15 cellular contexts compared by ENCODE assay signal in the genomic region with DNA sequence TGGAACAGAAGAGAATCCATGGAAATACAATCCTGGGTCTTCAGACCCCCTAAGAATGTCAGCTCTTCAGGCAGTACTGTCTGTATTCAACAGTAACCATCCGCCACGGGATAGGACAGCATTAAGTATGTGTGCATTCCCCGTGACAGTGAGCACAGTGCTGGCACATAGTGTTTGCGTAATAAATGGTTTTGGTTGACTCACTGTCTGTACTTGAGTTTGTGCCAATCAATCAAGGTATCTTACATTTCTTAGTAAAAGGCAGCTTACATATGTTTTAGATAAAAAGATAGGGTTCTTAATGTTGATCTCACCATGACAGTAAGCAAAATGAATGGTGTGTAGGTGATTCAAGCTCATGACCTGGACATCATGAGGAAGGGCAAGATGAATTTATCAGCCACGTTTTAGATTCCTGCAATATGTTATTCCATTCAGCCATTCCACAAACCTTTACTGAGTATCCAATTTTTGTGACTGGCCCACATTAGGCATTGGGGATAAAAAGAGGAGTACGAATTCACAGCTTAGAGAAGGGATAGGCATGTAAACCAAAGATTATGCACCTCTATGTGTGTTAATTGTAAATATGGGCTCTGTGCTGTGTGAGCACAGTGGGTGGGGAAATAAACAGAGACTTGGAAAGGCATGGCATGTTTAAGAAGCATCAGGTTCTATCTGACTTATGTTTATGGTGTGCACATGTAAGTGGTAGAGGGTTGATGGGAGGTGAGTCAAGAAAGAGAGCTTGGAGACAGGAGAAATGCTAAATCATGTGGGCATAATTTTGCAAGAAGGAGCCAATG.
DNase-seq lines count a peak whose midpoint lies in the region; ATAC-seq and TF ChIP-seq lines count a peak whose summit lies in the region.
"Had no signal": no experiment of that assay in that cellular context is flagged by ENCODE, and none has a peak within 500 bp of the region (broad histone marks: within the 10 kb centered on the region; RNA-seq: fewer than 3 reads in every experiment).

No MANE protein-coding gene starts in this region.

- ATAC-seq in esophagus mucosa, result peak; percentile 73
- ATAC-seq in CD4-positive, alpha-beta T cell (ENCODE audit: poor library complexity), result no peak
- ATAC-seq: activated CD4-positive, CD25-positive, alpha-beta regulatory T cell treated with anti-CD3 and anti-CD28 coated beads, Interleukin-2, amount 50 U/mL, for 24 hours; T-cell had no signal

- no peaks in the 10 kb centered on the region for H3K27me3 ChIP-seq in CD4-positive, alpha-beta T cell (ENCODE audit: control insufficient read depth, insufficient read depth, low read length)

- H3K27me3 Mint-ChIP-seq in HFFc6 (ENCODE audit: insufficient read depth) (no peaks in the 10 kb centered on the region; the same call in 1 of the 2 replicates), osteocyte (ENCODE audit: unreplicated experiment) (peaks cover 2% of the 10 kb centered on the region)
- H3K27me3 Mint-ChIP-seq in CD4-positive, alpha-beta T cell, result no peaks in the 10 kb centered on the region
- H3K27me3 Mint-ChIP-seq: T-cell had no signal

- DNase-seq in HFFc6 (no peak), NCI-H460 (ENCODE audit: extremely low read depth, low read depth) (peak; percentile 4), osteocyte (ENCODE audit: extremely low spot score, unreplicated experiment) (no peak), ecto neural progenitor cell (ENCODE audit: low spot score) (no peak), mesenteric fat pad (ENCODE audit: low spot score) (no peak)
- no peak for DNase-seq in CD4-positive, alpha-beta T cell
- DNase-seq: activated CD8-positive, alpha-beta memory T cell treated with anti-CD3 and anti-CD28 coated beads, Interleukin-2, amount 50 U/mL, for 48 hours; activated naive CD4-positive, alpha-beta T cell treated with anti-CD3 and anti-CD28 coated beads for 36 hours; C1 segment of cervical spinal cord; effector memory CD4-positive, alpha-beta T cell; islet precursor cell; posterior cingulate gyrus; T-cell had no signal

- H3K9me3 Mint-ChIP-seq in HFFc6, result no peaks in the 10 kb centered on the region
- no peaks in the 10 kb centered on the region for H3K9me3 Mint-ChIP-seq in osteocyte (ENCODE audit: unreplicated experiment)
- H3K9me3 Mint-ChIP-seq in CD4-positive, alpha-beta T cell, result no peaks in the 10 kb centered on the region
- H3K9me3 Mint-ChIP-seq: activated naive CD4-positive, alpha-beta T cell treated with anti-CD3 and anti-CD28 coated beads for 36 hours; T-cell had no signal

- TF ChIP-seq CTCF in HFFc6 (IDR thresholded peaks at IDR 0.05) (no peak), osteocyte (IDR thresholded peaks at IDR 0.05) (no peak)
- TF ChIP-seq CTCF in CD4-positive, alpha-beta T cell (IDR thresholded peaks at IDR 0.05), result no peak

- H3K27ac Mint-ChIP-seq in HFFc6 (peak overlapping the region; percentile 15; the same call in 1 of the 2 replicates), osteocyte (ENCODE audit: unreplicated experiment) (peak overlapping the region; percentile 3)
- no peak overlapping the region for H3K27ac Mint-ChIP-seq in CD4-positive, alpha-beta T cell
- H3K27ac Mint-ChIP-seq: activated naive CD4-positive, alpha-beta T cell treated with anti-CD3 and anti-CD28 coated beads for 36 hours; T-cell had no signal

- POLR2A ChIA-PET in CD4-positive, alpha-beta T cell (lab: Charles Lee), result no interaction called here

- CTCF ChIA-PET in CD4-positive, alpha-beta T cell (lab: Charles Lee), result no interaction called here

- H3K36me3 Mint-ChIP-seq in HFFc6 (ENCODE audit: low read depth) (peaks cover 48% of the 10 kb centered on the region), osteocyte (ENCODE audit: unreplicated experiment) (no peaks in the 10 kb centered on the region)
- no peaks in the 10 kb centered on the region for H3K36me3 Mint-ChIP-seq in CD4-positive, alpha-beta T cell (ENCODE audit: low read depth)
- H3K36me3 Mint-ChIP-seq: T-cell had no signal

- H3K27ac ChIP-seq in CD4-positive, alpha-beta T cell (ENCODE audit: low read depth, low read length), result no peak overlapping the region

- no peaks in the 10 kb centered on the region for H3K9me3 ChIP-seq in CD4-positive, alpha-beta T cell (ENCODE audit: control insufficient read depth, low read length)

- H3K4me3 Mint-ChIP-seq in HFFc6 (no peak overlapping the region), osteocyte (ENCODE audit: unreplicated experiment) (no peak overlapping the region)
- no peak overlapping the region for H3K4me3 Mint-ChIP-seq in CD4-positive, alpha-beta T cell
- H3K4me3 Mint-ChIP-seq: activated naive CD4-positive, alpha-beta T cell treated with anti-CD3 and anti-CD28 coated beads for 36 hours; T-cell had no signal

- intact Hi-C loops in CD4-positive, alpha-beta T cell (cut with DNase I, micrococcal nuclease), result no loop called here

- H3K4me1 Mint-ChIP-seq in HFFc6 (ENCODE audit: low read depth), result peaks cover 38% of the 10 kb centered on the region
- peaks cover 14% of the 10 kb centered on the region for H3K4me1 Mint-ChIP-seq in osteocyte (ENCODE audit: unreplicated experiment)
- H3K4me1 Mint-ChIP-seq in CD4-positive, alpha-beta T cell (ENCODE audit: low read depth), result no peaks in the 10 kb centered on the region
- H3K4me1 Mint-ChIP-seq: T-cell had no signal
